1 cellular context compared by ENCODE assay signal in genomic region chr9:92405770-92406169, GRCh38.
TF ChIP-seq lines count a peak whose summit lies in the region.

No MANE protein-coding gene starts in this region.

TF ChIP-seq in WTC11, 78 proteins besides CTCF, POLR2A, EP300 and RAD21 (continued from another document):
- TF ChIP-seq ATF2 (CRISPR knock-in tag; IDR thresholded peaks at IDR 0.05; ENCODE audit: borderline replicate concordance, low read depth): no peak
- TF ChIP-seq ARID4B (CRISPR knock-in tag; IDR thresholded peaks at IDR 0.05; ENCODE audit: borderline replicate concordance): no peak
- TF ChIP-seq ZNF138 (CRISPR knock-in tag; conservative IDR thresholded peaks at IDR 0.05): no peak
- TF ChIP-seq ZNF263 (CRISPR knock-in tag; IDR thresholded peaks at IDR 0.05; ENCODE audit: low read depth): no peak
- TF ChIP-seq ZNF512 (CRISPR knock-in tag; IDR thresholded peaks at IDR 0.05; ENCODE audit: borderline replicate concordance): no peak
- TF ChIP-seq FOXP1 (CRISPR knock-in tag; IDR thresholded peaks at IDR 0.05; ENCODE audit: borderline replicate concordance): no peak
- TF ChIP-seq SMAD4 (CRISPR knock-in tag; IDR thresholded peaks at IDR 0.05): no peak
- TF ChIP-seq ZNF317 (CRISPR knock-in tag; IDR thresholded peaks at IDR 0.05; ENCODE audit: borderline replicate concordance, low read depth): no peak
- TF ChIP-seq JUN (CRISPR knock-in tag; IDR thresholded peaks at IDR 0.05): no peak
- no peak for TF ChIP-seq ZNF232 (CRISPR knock-in tag; IDR thresholded peaks at IDR 0.05)
